9 cellular contexts compared by ENCODE assay signal in the genomic region with DNA sequence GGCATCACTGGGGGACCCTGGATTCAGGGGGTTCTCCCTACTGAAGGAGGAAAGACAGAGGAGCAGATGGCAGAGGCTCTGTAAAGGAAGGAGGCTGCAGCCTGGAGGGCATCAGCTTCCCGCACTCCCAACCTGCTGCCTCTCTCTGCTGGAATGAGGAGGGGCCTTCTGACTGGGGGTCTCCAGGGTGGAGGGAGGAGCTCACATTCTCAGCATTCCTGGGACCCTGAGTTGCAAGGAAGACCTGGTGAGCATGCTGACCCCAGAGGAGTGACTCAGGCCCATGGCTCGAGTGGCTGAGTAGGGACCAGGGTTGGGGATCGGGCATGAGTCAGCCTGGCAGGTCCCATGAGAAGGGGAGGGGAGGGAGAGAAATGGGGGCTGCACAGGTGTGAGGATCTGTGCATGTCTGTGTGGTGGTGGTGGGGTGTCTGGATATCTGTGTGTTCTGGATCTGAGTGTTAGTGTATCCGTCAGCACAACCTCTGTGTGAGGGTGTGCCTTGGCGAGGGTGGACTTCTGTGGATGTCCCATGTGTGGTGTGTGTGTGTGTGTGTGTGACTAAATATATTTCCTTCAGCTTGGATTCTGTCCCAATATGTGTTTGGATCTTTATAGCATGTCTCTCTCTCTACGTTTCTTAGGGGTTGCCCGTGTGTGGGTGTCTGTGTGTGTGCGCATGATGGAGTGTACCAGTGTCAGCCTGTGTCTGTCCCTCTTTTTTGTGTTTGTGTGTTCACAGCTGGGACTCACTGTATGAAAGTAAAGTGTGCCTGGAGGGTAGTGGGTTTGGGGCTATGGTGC. TPM values are rescaled to one million over a fixed set of nuclear protein-coding genes. Genes with fewer than 3 reads are reported as not detected.
DNase-seq lines count a peak whose midpoint lies in the region; ATAC-seq and TF ChIP-seq lines count a peak whose summit lies in the region.
"Had no signal": no experiment of that assay in that cellular context is flagged by ENCODE, and none has a peak within 500 bp of the region (broad histone marks: within the 10 kb centered on the region; RNA-seq: fewer than 3 reads in every experiment).

No MANE protein-coding gene starts in this region.

- no peaks in the 10 kb centered on the region for H3K9me3 Mint-ChIP-seq in activated CD4-positive, alpha-beta memory T cell treated with anti-CD3 and anti-CD28 coated beads for 36 hours

- ATAC-seq in GM21737 (IDR thresholded peaks at IDR 0.05; ENCODE audit: unreplicated experiment) (no peak), HG03571 (IDR thresholded peaks at IDR 0.05; ENCODE audit: unreplicated experiment) (no peak), GM21390 (IDR thresholded peaks at IDR 0.05; ENCODE audit: unreplicated experiment) (no peak)

- H3K27ac ChIP-seq in HEK293 (ENCODE audit: extremely low read depth, low read depth, low read length) (no peak overlapping the region), hepatocyte (peak overlapping the region; percentile 97), stomach (peak overlapping the region; percentile 8 to 94 (median 90))

- no peak overlapping the region for H3K4me3 ChIP-seq in HEK293 (ENCODE audit: low read depth, low read length)
- no peak overlapping the region for H3K4me3 ChIP-seq in hepatocyte
- no peak overlapping the region for H3K4me3 ChIP-seq in stomach

- intact Hi-C loops in activated CD4-positive, alpha-beta memory T cell treated with anti-CD3 and anti-CD28 coated beads for 36 hours (cut with micrococcal nuclease) = no loop called here
- intact Hi-C loops in stomach (cut with DNase I; ENCODE audit: low total_unique reads) = loop anchor here (5.0 kb wide), 1 partner anchor 34 kb away; no protein-coding TSS in a partner anchor

- H3K36me3 ChIP-seq in HEK293 (ENCODE audit: control insufficient read depth in 2 of 2, insufficient read depth in 1 of 2, low read length in 2 of 2) (no peaks in the 10 kb centered on the region), hepatocyte (replicated peaks; ENCODE audit: insufficient read depth, low read depth) (no peaks in the 10 kb centered on the region), stomach (peaks cover 0 to 11% (median 5%) of the 10 kb centered on the region in 4 donors)

- TF ChIP-seq EP300 in stomach (IDR thresholded peaks at IDR 0.05) = no peak

- H2AFZ ChIP-seq in hepatocyte = no peak overlapping the region

- no peaks in the 10 kb centered on the region for H3K27me3 ChIP-seq in hepatocyte
- peaks cover 0 to 30% (median 30%) of the 10 kb centered on the region in 3 donors for H3K27me3 ChIP-seq in stomach

- 65% methylated on average over 8 of the region's 8 CpGs for WGBS in hepatocyte (ENCODE audit: low lambda C conversion rate, missing lambda C conversion rate)
- WGBS in stomach, 5 donors = 38 to 51% (median 50%) methylated on average over 8 of the region's 8 CpGs

- CTCF ChIA-PET in HEK293 (lab: Yijun Ruan, JAX) = interaction anchor here (0.6 to 2.6 kb wide), 6 partner anchors 15 to 39 kb away, joined by 3 to 19 read pairs (median 4); no protein-coding TSS in a partner anchor
- CTCF ChIA-PET in activated CD4-positive, alpha-beta memory T cell treated with anti-CD3 and anti-CD28 coated beads for 36 hours (lab: Charles Lee) = no interaction called here

- no peak for TF ChIP-seq POLR2A in stomach (IDR thresholded peaks at IDR 0.05)

- H3K4me2 ChIP-seq in hepatocyte = no peak overlapping the region

- peaks cover 3% of the 10 kb centered on the region; the same call in 1 of the 2 replicates for H3K4me1 ChIP-seq in HEK293 (ENCODE audit: control insufficient read depth, insufficient read depth, low read length)
- peaks cover 31% of the 10 kb centered on the region for H3K4me1 ChIP-seq in hepatocyte (ENCODE audit: insufficient read depth)
- peaks cover 20 to 72% (median 46%) of the 10 kb centered on the region in 4 donors for H3K4me1 ChIP-seq in stomach

- TF ChIP-seq CTCF in HEK293 (tag by site-specific recombination; IDR thresholded peaks at IDR 0.05) (no peak), hepatocyte (IDR thresholded peaks at IDR 0.05; ENCODE audit: poor library complexity) (no peak), stomach (IDR thresholded peaks at IDR 0.05) (no peak)

- no peaks in the 10 kb centered on the region for H3K36me3 Mint-ChIP-seq in activated CD4-positive, alpha-beta memory T cell treated with anti-CD3 and anti-CD28 coated beads for 36 hours

- peaks cover 14% of the 10 kb centered on the region for H3K27me3 Mint-ChIP-seq in activated CD4-positive, alpha-beta memory T cell treated with anti-CD3 and anti-CD28 coated beads for 36 hours

- H3K79me2 ChIP-seq in hepatocyte = peaks cover 14% of the 10 kb centered on the region

- H3K4me3 Mint-ChIP-seq in activated CD4-positive, alpha-beta memory T cell treated with anti-CD3 and anti-CD28 coated beads for 36 hours = no peak overlapping the region

- DNase-seq in activated CD4-positive, alpha-beta memory T cell treated with anti-CD3 and anti-CD28 coated beads for 36 hours = peak; percentile 22
- DNase-seq in hepatocyte (ENCODE audit: low spot score) = peak; percentile 71
- no peak for DNase-seq in stomach
- DNase-seq in NCI-H2196 treated with DMSO at 0.1 percent for 48 hours (lab: John Stamatoyannopoulos, UW; ENCODE audit: unreplicated experiment) = no peak
- DNase-seq: activated CD4-positive, alpha-beta T cell treated with anti-CD3 and anti-CD28 coated beads for 48 hours had no signal

- peaks cover 16% of the 10 kb centered on the region for H3K4me1 Mint-ChIP-seq in activated CD4-positive, alpha-beta memory T cell treated with anti-CD3 and anti-CD28 coated beads for 36 hours (ENCODE audit: low read depth)

- POLR2A ChIA-PET in HEK293 (lab: Yijun Ruan, JAX) = interaction anchor here (1.1 to 2.2 kb wide), 2 partner anchors 40 to 140 kb away, joined by 3 to 14 read pairs; a partner anchor contains a TSS
- POLR2A ChIA-PET in activated CD4-positive, alpha-beta memory T cell treated with anti-CD3 and anti-CD28 coated beads for 36 hours (lab: Charles Lee) = no interaction called here

- no peak overlapping the region for H3K27ac Mint-ChIP-seq in activated CD4-positive, alpha-beta memory T cell treated with anti-CD3 and anti-CD28 coated beads for 36 hours

- H4K20me1 ChIP-seq in hepatocyte (ENCODE audit: insufficient read depth, poor library complexity, severe bottlenecking) = no peaks in the 10 kb centered on the region

- no peaks in the 10 kb centered on the region for H3K9me2 ChIP-seq in hepatocyte (replicated peaks; ENCODE audit: insufficient read depth)

- H3K9me3 ChIP-seq in HEK293 (ENCODE audit: control insufficient read depth, insufficient read depth, low read depth, low read length) (no peaks in the 10 kb centered on the region), hepatocyte (ENCODE audit: low read depth) (no peaks in the 10 kb centered on the region), stomach (no peaks in the 10 kb centered on the region)

TF ChIP-seq in HEK293, 187 proteins besides CTCF, POLR2A, EP300 and RAD21 (continues in another document):
- TF ChIP-seq, protein P1, sequence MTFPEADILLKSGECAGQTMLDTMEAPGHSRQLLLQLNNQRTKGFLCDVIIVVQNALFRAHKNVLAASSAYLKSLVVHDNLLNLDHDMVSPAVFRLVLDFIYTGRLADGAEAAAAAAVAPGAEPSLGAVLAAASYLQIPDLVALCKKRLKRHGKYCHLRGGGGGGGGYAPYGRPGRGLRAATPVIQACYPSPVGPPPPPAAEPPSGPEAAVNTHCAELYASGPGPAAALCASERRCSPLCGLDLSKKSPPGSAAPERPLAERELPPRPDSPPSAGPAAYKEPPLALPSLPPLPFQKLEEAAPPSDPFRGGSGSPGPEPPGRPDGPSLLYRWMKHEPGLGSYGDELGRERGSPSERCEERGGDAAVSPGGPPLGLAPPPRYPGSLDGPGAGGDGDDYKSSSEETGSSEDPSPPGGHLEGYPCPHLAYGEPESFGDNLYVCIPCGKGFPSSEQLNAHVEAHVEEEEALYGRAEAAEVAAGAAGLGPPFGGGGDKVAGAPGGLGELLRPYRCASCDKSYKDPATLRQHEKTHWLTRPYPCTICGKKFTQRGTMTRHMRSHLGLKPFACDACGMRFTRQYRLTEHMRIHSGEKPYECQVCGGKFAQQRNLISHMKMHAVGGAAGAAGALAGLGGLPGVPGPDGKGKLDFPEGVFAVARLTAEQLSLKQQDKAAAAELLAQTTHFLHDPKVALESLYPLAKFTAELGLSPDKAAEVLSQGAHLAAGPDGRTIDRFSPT (tag by site-specific recombination; IDR thresholded peaks at IDR 0.05) = no peak
- TF ChIP-seq ZBTB48 (tag by site-specific recombination; IDR thresholded peaks at IDR 0.05) (peak; percentile 98), ZNF23 (tag by site-specific recombination; IDR thresholded peaks at IDR 0.05; ENCODE audit: borderline replicate concordance) (no peak), ZNF621 (tag by site-specific recombination; IDR thresholded peaks at IDR 0.05) (0 out of 2 replicates have a peak, but pooled peaks have one; percentile 9)
- TF ChIP-seq, protein P2, sequence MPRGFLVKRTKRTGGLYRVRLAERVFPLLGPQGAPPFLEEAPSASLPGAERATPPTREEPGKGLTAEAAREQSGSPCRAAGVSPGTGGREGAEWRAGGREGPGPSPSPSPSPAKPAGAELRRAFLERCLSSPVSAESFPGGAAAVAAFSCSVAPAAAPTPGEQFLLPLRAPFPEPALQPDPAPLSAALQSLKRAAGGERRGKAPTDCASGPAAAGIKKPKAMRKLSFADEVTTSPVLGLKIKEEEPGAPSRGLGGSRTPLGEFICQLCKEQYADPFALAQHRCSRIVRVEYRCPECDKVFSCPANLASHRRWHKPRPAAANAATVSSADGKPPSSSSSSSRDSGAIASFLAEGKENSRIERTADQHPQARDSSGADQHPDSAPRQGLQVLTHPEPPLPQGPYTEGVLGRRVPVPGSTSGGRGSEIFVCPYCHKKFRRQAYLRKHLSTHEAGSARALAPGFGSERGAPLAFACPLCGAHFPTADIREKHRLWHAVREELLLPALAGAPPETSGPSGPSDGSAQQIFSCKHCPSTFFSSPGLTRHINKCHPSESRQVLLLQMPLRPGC (tag by site-specific recombination; IDR thresholded peaks at IDR 0.05) = peak; percentile 34; the same call in 1 of the 2 replicates

RNA-seq across cellular contexts. Expression of a gene that starts 4.6 kb away (rescaled TPM):
- total RNA-seq in activated CD4-positive, alpha-beta memory T cell treated with anti-CD3 and anti-CD28 coated beads for 36 hours = under 1 TPM; 0.17 to 0.31 TPM
- total RNA-seq in hepatocyte = 35.0 and 45.9 TPM in 2 replicates
- polyA plus RNA-seq in hepatocyte = 15.0 and 17.3 TPM in 2 replicates
- total RNA-seq in stomach = 10 to 100 TPM; 14.8 to 48.7 (median 38.9) TPM
- polyA plus RNA-seq in stomach = 1 to 10 TPM; 6.1 to 8.4 (median 7.0) TPM

RNA-seq across cellular contexts. Expression of a gene that starts 30.6 kb away (rescaled TPM):
- under 1 TPM; 0.75 to 0.76 TPM for total RNA-seq in activated CD4-positive, alpha-beta memory T cell treated with anti-CD3 and anti-CD28 coated beads for 36 hours
- total RNA-seq in hepatocyte = 8.5 and 11.6 TPM in 2 replicates
- polyA plus RNA-seq in hepatocyte = 23.7 and 26.0 TPM in 2 replicates
- total RNA-seq in stomach = 10 to 100 TPM; 13.4 to 85.3 (median 39.7) TPM
- polyA plus RNA-seq in stomach = 10 to 100 TPM in 2 of 3 donors, 1 to 10 TPM in 1; 7.9 to 19.9 (median 15.5) TPM

RNA-seq across cellular contexts. Expression of a gene that starts 40.5 kb away (rescaled TPM):
- 100 to 1,000 TPM; 290 to 295 TPM for total RNA-seq in activated CD4-positive, alpha-beta memory T cell treated with anti-CD3 and anti-CD28 coated beads for 36 hours
- total RNA-seq in hepatocyte (92.8 and 98.5 TPM in 2 replicates), stomach (100 to 1,000 TPM in 3 of 5 donors, 10 to 100 TPM in 2; 47.8 to 319 (median 104) TPM)
- polyA plus RNA-seq in hepatocyte (111 and 115 TPM in 2 replicates), stomach (10 to 100 TPM; 64.2 to 89.0 (median 84.0) TPM)

Comparison
In these comparisons a context has a peak if more than half of its experiments do, and no peak if none do; other contexts are left out.
1. DNase-seq: peak in activated CD4-positive, alpha-beta memory T cell treated with anti-CD3 and anti-CD28 coated beads for 36 hours (single experiment) and hepatocyte (single experiment); none in stomach (single experiment) and NCI-H2196 treated with DMSO at 0.1 percent for 48 hours (single experiment).
2. RNA of a gene that starts 4.6 kb away (total RNA-seq): 35.0 to 45.9 TPM in hepatocyte and 14.8 to 48.7 TPM in stomach; 0.17 to 0.31 TPM in activated CD4-positive, alpha-beta memory T cell treated with anti-CD3 and anti-CD28 coated beads for 36 hours; every median in the first group is over 10 times any median in the second.